ENCODE assay signal across 34 cellular contexts in the genomic region with DNA sequence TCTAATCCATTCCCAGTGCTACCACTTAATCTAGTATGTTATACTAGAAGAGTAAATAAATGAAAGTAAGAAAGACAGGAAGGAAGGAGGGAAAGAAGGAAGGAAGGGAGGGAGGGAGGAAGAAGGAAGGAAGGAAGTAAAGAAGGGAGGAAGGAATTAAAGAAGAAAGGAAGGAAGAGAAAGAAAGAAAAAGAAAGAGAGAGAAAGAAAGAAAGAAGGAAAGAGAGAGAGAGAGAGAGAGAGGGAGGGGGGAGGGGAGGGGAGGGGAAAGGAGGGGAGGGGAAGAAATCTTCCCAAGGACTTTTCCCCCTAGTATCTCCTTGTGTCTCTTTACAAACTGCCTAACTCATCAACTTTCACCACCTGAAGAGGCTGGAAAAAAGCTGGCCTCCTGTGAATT.
"Had no signal": no experiment of that assay in that cellular context is flagged by ENCODE, and none has a peak within 500 bp of the region (broad histone marks: within the 10 kb centered on the region; RNA-seq: fewer than 3 reads in every experiment).

No MANE protein-coding gene starts in this region.

- H3K27ac ChIP-seq: adrenal gland, body of pancreas, breast epithelium, VCaP had no signal

- H3K27me3 ChIP-seq: adrenal gland, body of pancreas, breast epithelium had no signal

- H3K4me3 Mint-ChIP-seq: activated B cell treated with CpG ODN at 0.5 μM for 24 hours; activated CD4-positive, alpha-beta memory T cell treated with anti-CD3 and anti-CD28 coated beads for 36 hours; activated naive CD4-positive, alpha-beta T cell treated with anti-CD3 and anti-CD28 coated beads for 36 hours; activated T-cell treated with anti-CD3 and anti-CD28 coated beads, Interleukin-2, amount 50 U/mL, for 4 hours; activated T-helper 1 cell treated with anti-CD3 and anti-CD28 coated beads, Interleukin-12 subunit alpha, Interleukin-12 subunit beta, Interleukin-2, Interleukin-4 antibody, amounts not matched to agents 30 ng/mL and 10 ng/mL and 1 ng/mL, durations not matched to agents 14 hours and 24 hours and 36 hours had no signal

- H3K27ac Mint-ChIP-seq: activated B cell treated with CpG ODN at 0.5 μM for 24 hours; activated CD4-positive, alpha-beta memory T cell treated with anti-CD3 and anti-CD28 coated beads for 36 hours; activated naive CD4-positive, alpha-beta T cell treated with anti-CD3 and anti-CD28 coated beads for 36 hours; activated naive CD4-positive, alpha-beta T cell treated with anti-CD3 and anti-CD28 coated beads, Interleukin-2, amount 50 U/mL, for 72 hours; activated T-helper 1 cell treated with anti-CD3 and anti-CD28 coated beads, Interleukin-12 subunit alpha, Interleukin-12 subunit beta, Interleukin-2, Interleukin-4 antibody, amounts not matched to agents 30 ng/mL and 10 ng/mL and 1 ng/mL, durations not matched to agents 14 hours and 24 hours and 36 hours had no signal

- H3K4me1 ChIP-seq: adrenal gland, body of pancreas, breast epithelium had no signal

- H3K36me3 Mint-ChIP-seq: activated CD4-positive, alpha-beta memory T cell treated with anti-CD3 and anti-CD28 coated beads for 36 hours; activated naive CD4-positive, alpha-beta T cell treated with anti-CD3 and anti-CD28 coated beads, Interleukin-2, amount 50 U/mL, for 72 hours had no signal

- H3K4me3 ChIP-seq: adrenal gland, body of pancreas, breast epithelium had no signal

- FAIRE-seq: astrocyte had no signal

- DNase-seq: activated B cell treated with CpG ODN at 0.5 μM for 24 hours; activated CD4-positive, alpha-beta memory T cell treated with anti-CD3 and anti-CD28 coated beads for 36 hours; activated CD4-positive, alpha-beta T cell treated with anti-CD3 and anti-CD28 coated beads for 4 hours; activated CD4-positive, alpha-beta T cell treated with anti-CD3 and anti-CD28 coated beads, Interleukin-2, amount 50 U/mL, for 1 hour; activated CD4-positive, CD25-positive, alpha-beta regulatory T cell treated with anti-CD3 and anti-CD28 coated beads, Interleukin-2, amount 50 U/mL, for 72 hours; activated CD8-positive, alpha-beta memory T cell treated with anti-CD3 and anti-CD28 coated beads, Interleukin-2, amount 50 U/mL, for 4 hours; activated gamma-delta T cell treated with Interleukin-2 at 50 U/mL for 16 hours; activated naive CD4-positive, alpha-beta T cell treated with anti-CD3 and anti-CD28 coated beads for 36 hours; activated T-cell treated with anti-CD3 and anti-CD28 coated beads for 4 hours; activated T-cell treated with anti-CD3 and anti-CD28 coated beads, Interleukin-2, amount 50 U/mL, for 4 hours; adrenal gland; body of pancreas; Kasumi-1; MM.1S; MV-4-11; NCI-H1092; NCI-H1436 treated with DMSO at 0.1 percent for 48 hours; NCI-H1694 treated with DMSO at 0.1 percent for 48 hours; NCI-H2029; NCI-H345; NCI-H510A; NCI-H526; NCI-H748 treated with DMSO at 0.1 percent for 48 hours; OCI-M1; Right ventricle myocardium superior; SW 1271; T-helper 1 cell; T-helper 2 cell; T-helper 9 cell had no signal

- H3K9me3 Mint-ChIP-seq: activated B cell treated with CpG ODN at 0.5 μM for 24 hours; activated CD4-positive, alpha-beta memory T cell treated with anti-CD3 and anti-CD28 coated beads for 36 hours; activated naive CD4-positive, alpha-beta T cell treated with anti-CD3 and anti-CD28 coated beads for 36 hours; activated naive CD4-positive, alpha-beta T cell treated with anti-CD3 and anti-CD28 coated beads, Interleukin-2, amount 50 U/mL, for 72 hours; activated T-cell treated with anti-CD3 and anti-CD28 coated beads, Interleukin-2, amount 50 U/mL, for 4 hours; activated T-helper 1 cell treated with anti-CD3 and anti-CD28 coated beads, Interleukin-12 subunit alpha, Interleukin-12 subunit beta, Interleukin-2, Interleukin-4 antibody, amounts not matched to agents 30 ng/mL and 10 ng/mL and 1 ng/mL, durations not matched to agents 14 hours and 24 hours and 36 hours had no signal

- H3K36me3 ChIP-seq: adrenal gland, breast epithelium had no signal

- H3K4me1 Mint-ChIP-seq: activated B cell treated with CpG ODN at 0.5 μM for 24 hours had no signal
